ENCODE assay signal across 1 cellular context in the genomic region with DNA sequence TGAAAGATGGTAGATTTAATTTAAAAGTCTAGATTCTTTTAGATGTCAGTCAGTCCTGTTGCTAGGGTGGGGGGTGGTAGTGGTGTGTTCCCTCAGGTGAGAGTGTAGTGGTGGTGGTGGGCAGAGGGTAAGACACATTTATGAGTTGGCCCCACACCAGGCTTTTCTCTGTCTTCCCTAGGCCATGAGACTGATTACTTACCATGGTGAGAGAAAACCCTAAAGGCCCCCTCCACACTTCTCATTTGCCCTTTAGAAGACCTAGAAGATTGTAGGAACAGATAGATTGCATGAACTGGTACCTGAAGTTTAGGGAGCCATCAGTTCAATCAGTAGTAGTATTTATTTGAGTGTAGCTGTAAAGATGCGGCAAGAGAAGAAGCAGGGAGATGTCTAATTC.
TF ChIP-seq lines count a peak whose summit lies in the region.

No MANE protein-coding gene starts in this region.

TF ChIP-seq in IMR-90, 13 proteins besides CTCF, POLR2A, EP300 and RAD21 (continued from another document):
- no peak for TF ChIP-seq BHLHE40 (IDR thresholded peaks at IDR 0.05; ENCODE audit: low read depth, low read length)
